Comparison of ENCODE assay signal across 8 cellular contexts in the genomic region with DNA sequence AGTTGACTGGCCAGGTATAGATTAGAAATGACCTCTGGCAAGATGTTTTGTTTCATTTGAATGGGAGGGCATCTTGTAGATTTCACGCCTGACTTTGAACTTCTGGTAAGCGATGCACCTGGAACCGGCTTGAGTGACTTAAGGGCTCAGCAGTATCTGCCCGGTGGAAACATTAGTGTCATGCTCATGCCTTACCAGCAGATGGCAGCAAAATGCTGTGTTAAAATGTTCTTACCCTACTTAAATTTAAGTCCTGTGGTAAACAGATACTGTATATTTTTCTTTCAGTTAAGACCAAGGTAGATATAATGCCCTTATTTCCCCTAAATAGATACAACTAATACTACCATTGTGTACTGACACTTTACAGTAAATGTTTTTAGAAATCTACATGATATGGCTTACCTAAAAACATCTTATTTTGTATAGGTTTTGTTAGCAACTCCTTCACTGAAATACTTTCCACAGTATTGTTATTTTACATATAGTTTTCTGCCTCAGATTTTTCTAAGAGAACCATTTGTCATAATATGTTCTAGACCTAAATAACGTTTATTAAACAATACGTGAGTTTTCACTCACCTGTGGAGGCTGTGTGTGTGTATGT. TPM values are rescaled to one million over a fixed set of nuclear protein-coding genes. Genes with fewer than 3 reads are reported as not detected.
DNase-seq lines count a peak whose midpoint lies in the region; ATAC-seq and TF ChIP-seq lines count a peak whose summit lies in the region.

No MANE protein-coding gene starts in this region.

- H3K4me3 ChIP-seq in GM06990 (replicated peaks; ENCODE audit: low read depth, low read length), result no peak overlapping the region
- no peak overlapping the region for H3K4me3 ChIP-seq in HEK293 (ENCODE audit: low read depth, low read length)
- H3K4me3 ChIP-seq in NB4 (ENCODE audit: low read depth, low read length), result no peak overlapping the region
- no peak overlapping the region for H3K4me3 ChIP-seq in adrenal gland

- intact Hi-C loops in adrenal gland (cut with DNase I), result loop anchor here in 1 of 2 donors (5.0 kb wide), 2 partner anchors 244 to 379 kb away; no protein-coding TSS in a partner anchor
- intact Hi-C loops in left ventricle myocardium superior (cut with micrococcal nuclease), result loop anchor here (2.0 kb wide), 1 partner anchor 245 kb away; no protein-coding TSS in a partner anchor
- intact Hi-C loops in sciatic nerve (cut with DNase I), result loop anchor here (5.0 kb wide), 1 partner anchor 379 kb away; no protein-coding TSS in a partner anchor

- CTCF ChIA-PET in HEK293 (lab: Yijun Ruan, JAX), result interaction anchor here (0.7 to 1.6 kb wide), 10 partner anchors 10 to 628 kb away, joined by 3 to 32 read pairs (median 5); no protein-coding TSS in a partner anchor

- H3K9me3 ChIP-seq in HEK293 (ENCODE audit: control insufficient read depth, insufficient read depth, low read depth, low read length) (no peaks in the 10 kb centered on the region), adrenal gland (replicated peaks in 1 of 3) (no peaks in the 10 kb centered on the region)

- H3K36me3 ChIP-seq in GM06990 (ENCODE audit: control insufficient read depth, insufficient read depth, low read length) (peaks cover 7% of the 10 kb centered on the region), HEK293 (ENCODE audit: control insufficient read depth in 2 of 2, insufficient read depth in 1 of 2, low read length in 2 of 2) (peaks cover 0 to 36% of the 10 kb centered on the region in 2 experiments; a peak in 2 of 3 replicates), adrenal gland (replicated peaks in 1 of 2) (peaks cover 0 to 6% of the 10 kb centered on the region in 2 donors)

- TF ChIP-seq CTCF in GM06990 (IDR thresholded peaks at IDR 0.05; ENCODE audit: insufficient read depth, low read length, poor library complexity, severe bottlenecking), result peak; percentile 77
- TF ChIP-seq CTCF in HEK293 (tag by site-specific recombination; IDR thresholded peaks at IDR 0.05), result no peak
- TF ChIP-seq CTCF in NB4 (IDR thresholded peaks at IDR 0.05; ENCODE audit: low read depth, low read length), result peak; percentile 74
- TF ChIP-seq CTCF in adrenal gland (IDR thresholded peaks at IDR 0.05), result peak; percentile 72 to 87 (median 84)

- peak; percentile 38 for DNase-seq in GM06990 (ENCODE audit: extremely low read depth, insufficient read length)
- DNase-seq in NB4 (ENCODE audit: low read depth), result peak; percentile 82
- peak; percentile 43 for DNase-seq in T follicular helper cell (ENCODE audit: low read depth)
- peak; percentile 25 to 86 (median 63) for DNase-seq in adrenal gland
- no peak for DNase-seq in left ventricle myocardium superior
- DNase-seq in sciatic nerve (ENCODE audit: low spot score), result peak; percentile 68

- H3K27me3 ChIP-seq in GM06990 (replicated peaks; ENCODE audit: control insufficient read depth, insufficient read depth, low read length) (no peaks in the 10 kb centered on the region), adrenal gland (no peaks in the 10 kb centered on the region)

- peak; percentile 84 for ATAC-seq in left ventricle myocardium superior
- peak; percentile 89 for ATAC-seq in sciatic nerve
- no peak for ATAC-seq in HG03469 (IDR thresholded peaks at IDR 0.05; ENCODE audit: unreplicated experiment)

- POLR2A ChIA-PET in HEK293 (lab: Yijun Ruan, JAX), result no interaction called here

- 20 to 33% (median 25%) methylated on average over 6 of the region's 6 CpGs for WGBS in adrenal gland, 4 donors

- H3K27ac ChIP-seq in HEK293 (ENCODE audit: extremely low read depth, low read depth, low read length) (no peak overlapping the region), adrenal gland (no peak overlapping the region)

- TF ChIP-seq POLR2A in NB4 (IDR thresholded peaks at IDR 0.05; ENCODE audit: extremely low read depth, insufficient read length) (no peak), adrenal gland (IDR thresholded peaks at IDR 0.05) (no peak)

- H3K4me1 ChIP-seq in HEK293 (ENCODE audit: control insufficient read depth, insufficient read depth, low read length), result no peaks in the 10 kb centered on the region
- H3K4me1 ChIP-seq in adrenal gland (replicated peaks in 1 of 2), result no peaks in the 10 kb centered on the region

TF ChIP-seq in HEK293, 187 proteins besides CTCF, POLR2A, EP300 and RAD21:
- TF ChIP-seq ZNF24 (tag by site-specific recombination; IDR thresholded peaks at IDR 0.05), result no peak
- peak; percentile 63 for TF ChIP-seq ZNF654 (tag by site-specific recombination; IDR thresholded peaks at IDR 0.05; ENCODE audit: low read depth)

RNA-seq across cellular contexts. Expression of gene ASB7, which starts 25.5 kb away (rescaled TPM):
- total RNA-seq in adrenal gland, result 10 to 100 TPM in 6 of 8 donors, 1 to 10 TPM in 2; 9.1 to 25.2 (median 12.0) TPM
- polyA plus RNA-seq in adrenal gland, result 1 to 10 TPM; 2.7 to 6.9 (median 4.4) TPM
- 6.8 TPM for total RNA-seq in left ventricle myocardium superior
- total RNA-seq in sciatic nerve, result 10.9 TPM

RNA-seq across cellular contexts. Expression of gene LINS1, which starts 25.9 kb away (rescaled TPM):
- total RNA-seq in adrenal gland (10 to 100 TPM in 6 of 8 donors, 1 to 10 TPM in 2; 7.4 to 18.6 (median 12.1) TPM), left ventricle myocardium superior (7.7 TPM), sciatic nerve (20.0 TPM)
- 10 to 100 TPM in 2 of 3 donors, 1 to 10 TPM in 1; 8.1 to 19.4 (median 11.2) TPM for polyA plus RNA-seq in adrenal gland
